ENCODE assay signal across 18 cellular contexts in the genomic region with DNA sequence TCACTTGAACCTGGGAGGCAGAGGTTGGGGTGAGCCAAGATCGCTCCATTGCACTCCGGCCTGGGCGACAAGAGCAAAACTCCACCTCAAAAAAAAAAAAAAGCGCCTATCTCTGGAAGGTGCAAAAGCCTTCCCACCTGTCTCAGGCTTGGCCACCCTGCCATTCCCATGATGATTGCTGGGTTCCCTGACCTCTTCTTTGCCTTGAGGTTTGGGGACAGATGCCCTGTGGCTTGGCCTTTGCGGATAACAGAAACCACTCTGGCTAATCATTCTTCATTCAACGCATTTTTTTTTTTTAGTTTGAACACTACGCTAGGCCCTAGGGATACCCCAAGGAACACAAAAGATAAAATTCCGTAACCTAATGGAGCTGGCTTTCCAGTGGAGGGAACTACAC.
"Had no signal": no experiment of that assay in that cellular context is flagged by ENCODE, and none has a peak within 500 bp of the region (broad histone marks: within the 10 kb centered on the region; RNA-seq: fewer than 3 reads in every experiment).

No MANE protein-coding gene starts in this region.

- H3K9me3 Mint-ChIP-seq: activated naive CD8-positive, alpha-beta T cell treated with anti-CD3 and anti-CD28 coated beads, Interleukin-2, amount 10 ng/mL, durations not matched to agents 7 days and 5 days; dendritic cell treated with granulocyte-macrophage colony-stimulating factor and Interleukin-4, amounts not matched to agents 40 ng/mL and 50 ng/mL, for 4 days; immature natural killer cell; memory B cell; stimulated activated naive CD8-positive, alpha-beta T cell treated with anti-CD3 and anti-CD28 coated beads, Interleukin-15, Interleukin-2, amounts not matched to agents 100 ng/mL and 50 ng/mL, for 24 hours had no signal

- H3K36me3 ChIP-seq: prostate gland, thyroid gland, upper lobe of right lung had no signal

- H3K27ac Mint-ChIP-seq: activated naive CD8-positive, alpha-beta T cell treated with anti-CD3 and anti-CD28 coated beads, Interleukin-2, amount 10 ng/mL, durations not matched to agents 7 days and 5 days; dendritic cell treated with granulocyte-macrophage colony-stimulating factor and Interleukin-4, amounts not matched to agents 40 ng/mL and 50 ng/mL, for 4 days; memory B cell; stimulated activated naive CD8-positive, alpha-beta T cell treated with anti-CD3 and anti-CD28 coated beads, Interleukin-15, Interleukin-2, amounts not matched to agents 100 ng/mL and 50 ng/mL, for 24 hours had no signal

- ATAC-seq: body of pancreas, upper lobe of right lung had no signal

- H3K4me1 ChIP-seq: body of pancreas, prostate gland, thyroid gland, upper lobe of right lung had no signal

- H3K4me3 Mint-ChIP-seq: activated naive CD8-positive, alpha-beta T cell treated with anti-CD3 and anti-CD28 coated beads, Interleukin-2, amount 10 ng/mL, durations not matched to agents 7 days and 5 days; dendritic cell treated with granulocyte-macrophage colony-stimulating factor and Interleukin-4, amounts not matched to agents 40 ng/mL and 50 ng/mL, for 4 days; immature natural killer cell; memory B cell; stimulated activated naive CD8-positive, alpha-beta T cell treated with anti-CD3 and anti-CD28 coated beads, Interleukin-15, Interleukin-2, amounts not matched to agents 100 ng/mL and 50 ng/mL, for 24 hours had no signal

- H3K4me3 ChIP-seq: body of pancreas, hepatocyte, prostate gland, thyroid gland, upper lobe of right lung had no signal

- H3K27me3 Mint-ChIP-seq: activated naive CD8-positive, alpha-beta T cell treated with anti-CD3 and anti-CD28 coated beads, Interleukin-2, amount 10 ng/mL, durations not matched to agents 7 days and 5 days; memory B cell; stimulated activated naive CD8-positive, alpha-beta T cell treated with anti-CD3 and anti-CD28 coated beads, Interleukin-15, Interleukin-2, amounts not matched to agents 100 ng/mL and 50 ng/mL, for 24 hours had no signal

- H3K36me3 Mint-ChIP-seq: activated naive CD8-positive, alpha-beta T cell treated with anti-CD3 and anti-CD28 coated beads, Interleukin-2, amount 10 ng/mL, durations not matched to agents 7 days and 5 days; immature natural killer cell; memory B cell had no signal

- H3K27me3 ChIP-seq: body of pancreas, hepatocyte, thyroid gland, upper lobe of right lung had no signal

- DNase-seq: activated CD4-positive, alpha-beta T cell treated with anti-CD3 and anti-CD28 coated beads for 1 hour; activated naive CD4-positive, alpha-beta T cell treated with Interleukin-2 at 50 U/mL for 16 hours; activated naive CD8-positive, alpha-beta T cell treated with anti-CD3 and anti-CD28 coated beads, Interleukin-2, amount 10 ng/mL, durations not matched to agents 7 days and 5 days; activated T-cell treated with anti-CD3 and anti-CD28 coated beads, Interleukin-2, amount 50 U/mL, for 1 hour; body of pancreas; effector CD4-positive, alpha-beta T cell; glutamatergic neuron; immature natural killer cell; stimulated activated CD4-positive, alpha-beta T cell treated with anti-CD3 and anti-CD28 coated beads, Interleukin-4, amount 100 ng/mL, for 4 hours; substantia nigra; T-helper 1 cell; thyroid gland; upper lobe of right lung had no signal

- H3K9me3 ChIP-seq: body of pancreas, prostate gland, thyroid gland, upper lobe of right lung had no signal

- H3K27ac ChIP-seq: hepatocyte, prostate gland, thyroid gland, upper lobe of right lung had no signal
